ENCODE assay signal across 11 cellular contexts in genomic region chr12:91818236-91819131, GRCh38.
DNase-seq lines count a peak whose midpoint lies in the region; ATAC-seq and TF ChIP-seq lines count a peak whose summit lies in the region.
"Had no signal": no experiment of that assay in that cellular context is flagged by ENCODE, and none has a peak within 500 bp of the region (broad histone marks: within the 10 kb centered on the region; RNA-seq: fewer than 3 reads in every experiment).

No MANE protein-coding gene starts in this region.

- peak; percentile 57 for ATAC-seq in left lobe of liver
- ATAC-seq in HG03108 (IDR thresholded peaks at IDR 0.05; ENCODE audit: unreplicated experiment): no peak

- no peak overlapping the region for H3K4me3 ChIP-seq in astrocyte of the spinal cord (ENCODE audit: low read depth, low read length)
- H3K4me3 ChIP-seq in subcutaneous abdominal adipose tissue (ENCODE audit: low read depth in 1 of 5, low read length in 5 of 5): no peak overlapping the region
- no peak overlapping the region for H3K4me3 ChIP-seq in MG63
- H3K4me3 ChIP-seq: psoas muscle had no signal

- peaks cover 0 to 24% (median 15%) of the 10 kb centered on the region in 5 donors for H3K4me1 ChIP-seq in subcutaneous abdominal adipose tissue (ENCODE audit: control insufficient read depth in 5 of 5, insufficient read depth in 5 of 5, low read length in 5 of 5)
- H3K4me1 ChIP-seq: psoas muscle had no signal

- H3K27ac ChIP-seq in subcutaneous abdominal adipose tissue (ENCODE audit: low read depth, low read length): peak overlapping the region; percentile 83
- H3K27ac ChIP-seq: psoas muscle had no signal

- no peak for TF ChIP-seq CTCF in astrocyte of the spinal cord (IDR thresholded peaks at IDR 0.05; ENCODE audit: low read depth, low read length)

- H3K27me3 ChIP-seq in subcutaneous abdominal adipose tissue (ENCODE audit: control insufficient read depth in 5 of 5, insufficient read depth in 4 of 5, low read length in 5 of 5): no peaks in the 10 kb centered on the region
- no peaks in the 10 kb centered on the region for H3K27me3 ChIP-seq in MG63

- peaks cover 0 to 4% (median 3%) of the 10 kb centered on the region in 5 donors for H3K9me3 ChIP-seq in subcutaneous abdominal adipose tissue (ENCODE audit: control insufficient read depth in 5 of 5, low read length in 5 of 5)
- no peaks in the 10 kb centered on the region for H3K9me3 ChIP-seq in MG63
- H3K9me3 ChIP-seq: psoas muscle had no signal

- in situ Hi-C loops in astrocyte of the spinal cord (cut with HindIII; ENCODE audit: low sequenced_read_pairs): no loop called here

- H3K36me3 ChIP-seq in subcutaneous abdominal adipose tissue (ENCODE audit: control insufficient read depth in 5 of 5, insufficient read depth in 5 of 5, low read length in 5 of 5) (no peaks in the 10 kb centered on the region), MG63 (no peaks in the 10 kb centered on the region)

- peak; percentile 15 for DNase-seq in NCI-H146 treated with DMSO at 0.1 percent for 48 hours (lab: John Stamatoyannopoulos, UW; ENCODE audit: unreplicated experiment)
- peak; percentile 44 for DNase-seq in astrocyte of the spinal cord (ENCODE audit: low read depth, low spot score)
- peak; percentile 53 for DNase-seq in left lobe of liver (ENCODE audit: low spot score)
- DNase-seq in NCI-H526 (lab: John Stamatoyannopoulos, UW): no peak
- no peak for DNase-seq in MG63
- DNase-seq: activated CD4-positive, CD25-positive, alpha-beta regulatory T cell; activated T-cell treated with anti-CD3 and anti-CD28 coated beads, Interleukin-2, amount 50 U/mL, for 24 hours; CD4-positive, CD25-positive, alpha-beta regulatory T cell; psoas muscle had no signal

- no peak overlapping the region for H3K9ac ChIP-seq in subcutaneous abdominal adipose tissue (ENCODE audit: low read length in 5 of 5)

Comparison
In these comparisons a context has a peak if more than half of its experiments do, and no peak if none do; other contexts are left out.
1. DNase-seq: peak in NCI-H146 treated with DMSO at 0.1 percent for 48 hours (single experiment), astrocyte of the spinal cord (single experiment) and left lobe of liver (single experiment); none in NCI-H526 (0 of 2) and MG63 (single experiment).